ENCODE assay signal across 9 cellular contexts in genomic region chr20:53900380-53900999, GRCh38.
DNase-seq lines count a peak whose midpoint lies in the region; ATAC-seq, FAIRE-seq and TF ChIP-seq lines count a peak whose summit lies in the region.
"Had no signal": no experiment of that assay in that cellular context is flagged by ENCODE, and none has a peak within 500 bp of the region (broad histone marks: within the 10 kb centered on the region; RNA-seq: fewer than 3 reads in every experiment).

No MANE protein-coding gene starts in this region.

- peak overlapping the region; percentile 7; the same call in 1 of the 2 replicates for H2AFZ ChIP-seq in K562 (ENCODE audit: low read depth, low read length)

- TF ChIP-seq CTCF in K562 (IDR thresholded peaks at IDR 0.05 in 2 of 3, conservative IDR thresholded peaks at IDR 0.05 in 1 of 3; ENCODE audit: insufficient read depth in 2 of 3, low read depth in 1 of 3, low read length in 3 of 3), result no peak
- TF ChIP-seq CTCF in liver (IDR thresholded peaks at IDR 0.05; ENCODE audit: low read depth, low read length, missing input control), result no peak
- no peak for TF ChIP-seq CTCF in upper lobe of left lung (IDR thresholded peaks at IDR 0.05)

- no peaks in the 10 kb centered on the region for H3K27me3 Mint-ChIP-seq in activated naive CD4-positive, alpha-beta T cell treated with anti-CD3 and anti-CD28 coated beads, Interleukin-2, amount 10 ng/mL, durations not matched to agents 7 days and 5 days
- H3K27me3 Mint-ChIP-seq: CD4-positive, alpha-beta T cell had no signal

- CTCF ChIA-PET in activated naive CD4-positive, alpha-beta T cell treated with anti-CD3 and anti-CD28 coated beads, Interleukin-2, amount 10 ng/mL, durations not matched to agents 7 days and 5 days (lab: Charles Lee), result interaction anchor here (0.9 to 3.9 kb wide), 4 partner anchors 15 to 39 kb away, joined by 3 to 13 read pairs (median 8); no protein-coding TSS in a partner anchor
- CTCF ChIA-PET in K562 (lab: Yijun Ruan, JAX; ENCODE audit: low intra/inter-chr PET ratio), result no interaction called here

- H3K4me3 Mint-ChIP-seq in activated naive CD4-positive, alpha-beta T cell treated with anti-CD3 and anti-CD28 coated beads, Interleukin-2, amount 10 ng/mL, durations not matched to agents 7 days and 5 days, result no peak overlapping the region
- H3K4me3 Mint-ChIP-seq: CD4-positive, alpha-beta T cell had no signal

- H3K27me3 ChIP-seq in K562 (ENCODE audit: control insufficient read depth in 2 of 2, insufficient read depth in 2 of 2, low read length in 2 of 2) (no peaks in the 10 kb centered on the region), liver (ENCODE audit: control insufficient read depth in 4 of 4, insufficient read depth in 4 of 4, low read length in 3 of 4) (no peaks in the 10 kb centered on the region), upper lobe of left lung (no peaks in the 10 kb centered on the region)

- no TSS peak for BruUV-seq in K562 (replicated peaks; lab: Mats Ljungman, UMichigan)

- no peaks in the 10 kb centered on the region for H3K9me3 Mint-ChIP-seq in activated naive CD4-positive, alpha-beta T cell treated with anti-CD3 and anti-CD28 coated beads, Interleukin-2, amount 10 ng/mL, durations not matched to agents 7 days and 5 days
- H3K9me3 Mint-ChIP-seq: CD4-positive, alpha-beta T cell had no signal

- H3K9me3 ChIP-seq in K562 (replicated peaks; ENCODE audit: control insufficient read depth, insufficient read depth, low read depth, low read length) (no peaks in the 10 kb centered on the region), liver (ENCODE audit: control insufficient read depth in 4 of 4, low read length in 3 of 4) (no peaks in the 10 kb centered on the region), upper lobe of left lung (no peaks in the 10 kb centered on the region)

- POLR2A ChIA-PET in K562 (lab: Yijun Ruan, JAX), result interaction anchor here (0.5 kb wide), 1 partner anchor 24 kb away, joined by 3 read pairs; no protein-coding TSS in a partner anchor

- WGBS in K562 (ENCODE audit: insufficient coverage, low coverage, missing lambda C conversion rate), result 62% methylated on average over 4 of the region's 4 CpGs
- WGBS in liver, result 69% methylated on average over 4 of the region's 4 CpGs
- 40 to 45% methylated on average over 4 of the region's 4 CpGs for WGBS in upper lobe of left lung, 2 donors

- H3K36me3 ChIP-seq in K562 (ENCODE audit: control insufficient read depth, insufficient read depth, low read length), result no peaks in the 10 kb centered on the region
- H3K36me3 ChIP-seq in liver (ENCODE audit: control insufficient read depth in 4 of 4, insufficient read depth in 3 of 4, low read depth in 1 of 4, low read length in 3 of 4), result no peaks in the 10 kb centered on the region
- H3K36me3 ChIP-seq in upper lobe of left lung, result no peaks in the 10 kb centered on the region

- H3K4me1 Mint-ChIP-seq in activated naive CD4-positive, alpha-beta T cell treated with anti-CD3 and anti-CD28 coated beads, Interleukin-2, amount 10 ng/mL, durations not matched to agents 7 days and 5 days, result peaks cover 54% of the 10 kb centered on the region

- TF ChIP-seq RAD21 in K562 (CRISPR knock-in tag; conservative IDR thresholded peaks at IDR 0.05 in 1 of 2, IDR thresholded peaks at IDR 0.05 in 1 of 2), result no peak
- TF ChIP-seq RAD21 in liver (IDR thresholded peaks at IDR 0.05), result no peak

- in situ Hi-C loops in K562 (cut with MboI), result no loop called here

- no peak overlapping the region for H3K4me2 ChIP-seq in K562 (ENCODE audit: insufficient read depth, low read length)

- H3K36me3 Mint-ChIP-seq in activated naive CD4-positive, alpha-beta T cell treated with anti-CD3 and anti-CD28 coated beads, Interleukin-2, amount 10 ng/mL, durations not matched to agents 7 days and 5 days, result no peaks in the 10 kb centered on the region

- H4K20me1 ChIP-seq in K562 (replicated peaks; ENCODE audit: control insufficient read depth, insufficient read depth, low read length), result no peaks in the 10 kb centered on the region

- ATAC-seq in K562 (no peak), upper lobe of left lung (ENCODE audit: low FRiP score in 2 of 2) (peak in 1 of 2 donors; percentile 77)

- H3K4me3 ChIP-seq in K562 (no peak overlapping the region), liver (ENCODE audit: low read depth in 1 of 3, low read length in 3 of 3) (no peak overlapping the region), upper lobe of left lung (no peak overlapping the region)

- H3K79me2 ChIP-seq in K562 (ENCODE audit: control insufficient read depth, insufficient read depth, low read length), result no peaks in the 10 kb centered on the region

- no peak for FAIRE-seq in K562 (lab: Jason Lieb, UNC)

- intact Hi-C loops in K562 (cut with micrococcal nuclease), result no loop called here

- H3K27ac Mint-ChIP-seq in activated naive CD4-positive, alpha-beta T cell treated with anti-CD3 and anti-CD28 coated beads, Interleukin-2, amount 10 ng/mL, durations not matched to agents 7 days and 5 days, result peak overlapping the region; percentile 19

- TF ChIP-seq POLR2A in K562 (conservative IDR thresholded peaks at IDR 0.05) (no peak), upper lobe of left lung (IDR thresholded peaks at IDR 0.05) (no peak)

- no peak for TF ChIP-seq EP300 in K562 (IDR thresholded peaks at IDR 0.05; ENCODE audit: low read length)
- TF ChIP-seq EP300 in upper lobe of left lung (IDR thresholded peaks at IDR 0.05), result no peak

- DNase-seq in activated naive CD4-positive, alpha-beta T cell treated with anti-CD3 and anti-CD28 coated beads, Interleukin-2, amount 10 ng/mL, durations not matched to agents 7 days and 5 days, result no peak
- DNase-seq in activated naive CD4-positive, alpha-beta T cell treated with anti-CD3 and anti-CD28 coated beads, Interleukin-2, amount 50 U/mL, for 16 hours, result no peak
- DNase-seq in K562 (ENCODE audit: extremely low read depth in 1 of 4, low spot score in 3 of 4), result no peak
- DNase-seq in upper lobe of left lung, result no peak
- no peak for DNase-seq in mucosa of gallbladder (ENCODE audit: low spot score)
- DNase-seq in DMS 273 (lab: John Stamatoyannopoulos, UW; ENCODE audit: unreplicated experiment), result no peak
- DNase-seq in effector CD4-positive, alpha-beta T cell, result no peak

- H3K9ac ChIP-seq in K562 (ENCODE audit: insufficient read depth in 1 of 2, low read depth in 2 of 2, low read length in 2 of 2) (no peak overlapping the region), liver (ENCODE audit: low read depth in 1 of 2, low read length in 2 of 2) (no peak overlapping the region)

- H3K4me1 ChIP-seq in K562 (replicated peaks in 1 of 2; ENCODE audit: control insufficient read depth in 2 of 2, insufficient read depth in 2 of 2, low read length in 2 of 2), result peaks cover 8 to 29% of the 10 kb centered on the region in 2 experiments; a peak in 4 of 5 replicates
- H3K4me1 ChIP-seq in liver (ENCODE audit: control insufficient read depth in 4 of 4, insufficient read depth in 4 of 4, low read length in 3 of 4), result peaks cover 0 to 2% (median 0%) of the 10 kb centered on the region in 4 donors
- peaks cover 14 to 30% (median 22%) of the 10 kb centered on the region in 4 donors for H3K4me1 ChIP-seq in upper lobe of left lung

- H3K9me1 ChIP-seq in K562 (ENCODE audit: control insufficient read depth, insufficient read depth, low read length), result no peaks in the 10 kb centered on the region

- H3K27ac ChIP-seq in K562 (ENCODE audit: extremely low read depth, low read depth, low read length) (no peak overlapping the region), liver (ENCODE audit: low read depth in 1 of 2, low read length in 2 of 2) (peak overlapping the region; percentile 55 to 58), upper lobe of left lung (peak overlapping the region in 3 of 4 donors; percentile 29 to 73 (median 39))

TF ChIP-seq in liver, 16 proteins besides CTCF, POLR2A, EP300 and RAD21 (continues in another document):
- TF ChIP-seq ATF3 (IDR thresholded peaks at IDR 0.05), result no peak
- no peak for TF ChIP-seq HNF4G (IDR thresholded peaks at IDR 0.05)
- no peak for TF ChIP-seq RXRA (IDR thresholded peaks at IDR 0.05)
- no peak for TF ChIP-seq MAX (IDR thresholded peaks at IDR 0.05)
- no peak for TF ChIP-seq EGR1 (IDR thresholded peaks at IDR 0.05; ENCODE audit: low read depth in 2 of 2)
- TF ChIP-seq HNF4A (conservative IDR thresholded peaks at IDR 0.05), result no peak
- no peak for TF ChIP-seq REST (IDR thresholded peaks at IDR 0.05)
- no peak for TF ChIP-seq NR2F2 (IDR thresholded peaks at IDR 0.05)
- TF ChIP-seq TAF1 (conservative IDR thresholded peaks at IDR 0.05), result no peak
- TF ChIP-seq YY1 (IDR thresholded peaks at IDR 0.05), result no peak
- TF ChIP-seq SP1 (IDR thresholded peaks at IDR 0.05), result no peak
- TF ChIP-seq FOXA2 (IDR thresholded peaks at IDR 0.05), result no peak
